35 cellular contexts compared by ENCODE assay signal in the genomic region with DNA sequence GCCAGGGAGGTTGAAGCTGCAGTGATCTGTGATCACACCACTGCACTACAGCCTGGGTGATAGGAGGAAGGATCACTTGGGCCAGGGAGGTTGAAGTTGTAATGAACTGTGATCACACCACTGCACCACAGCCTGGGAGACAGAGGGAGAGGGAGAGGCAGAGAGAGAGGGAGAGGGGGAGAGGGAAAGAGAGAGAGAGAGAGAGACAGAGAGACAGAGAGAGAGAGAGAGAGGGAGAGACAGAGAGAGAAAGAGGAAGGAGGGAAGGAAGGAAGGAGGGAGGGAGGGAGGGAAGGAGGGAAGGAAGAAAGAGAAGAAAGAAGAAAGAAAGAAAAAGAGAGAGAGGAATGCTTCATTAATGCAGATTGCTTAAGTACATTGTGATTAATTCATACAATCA.
"Had no signal": no experiment of that assay in that cellular context is flagged by ENCODE, and none has a peak within 500 bp of the region (broad histone marks: within the 10 kb centered on the region; RNA-seq: fewer than 3 reads in every experiment).

No MANE protein-coding gene starts in this region.

- H3K4me1 ChIP-seq: adrenal gland, ascending aorta, colonic mucosa, psoas muscle, sigmoid colon, suprapubic skin, upper lobe of right lung had no signal

- H3K36me3 ChIP-seq: adrenal gland, ascending aorta, cardiac muscle cell, colonic mucosa, sigmoid colon, suprapubic skin, tibial artery, upper lobe of right lung had no signal

- H3K27ac ChIP-seq: adrenal gland, ascending aorta, cardiac muscle cell, colonic mucosa, parathyroid adenoma, psoas muscle, sigmoid colon, suprapubic skin, tibial artery, upper lobe of right lung, VCaP had no signal

- H3K9me3 Mint-ChIP-seq: activated naive CD4-positive, alpha-beta T cell treated with anti-CD3 and anti-CD28 coated beads for 36 hours; activated T-cell treated with anti-CD3 and anti-CD28 coated beads, Interleukin-2, amount 50 U/mL, for 72 hours; memory B cell; naive thymus-derived CD8-positive, alpha-beta T cell; neural crest cell had no signal

- ATAC-seq: activated T-cell treated with anti-CD3 and anti-CD28 coated beads, Interleukin-2, amount 50 U/mL, for 72 hours; left colon; naive thymus-derived CD8-positive, alpha-beta T cell; psoas muscle; upper lobe of right lung had no signal

- H3K27ac Mint-ChIP-seq: activated naive CD4-positive, alpha-beta T cell treated with anti-CD3 and anti-CD28 coated beads for 36 hours; activated naive CD8-positive, alpha-beta T cell treated with anti-CD3 and anti-CD28 coated beads for 36 hours; activated T-cell treated with anti-CD3 and anti-CD28 coated beads, Interleukin-2, amount 50 U/mL, for 72 hours; brain; immature natural killer cell; memory B cell had no signal

- H3K4me3 Mint-ChIP-seq: activated naive CD4-positive, alpha-beta T cell treated with anti-CD3 and anti-CD28 coated beads for 36 hours; activated naive CD8-positive, alpha-beta T cell treated with anti-CD3 and anti-CD28 coated beads for 36 hours; activated T-cell treated with anti-CD3 and anti-CD28 coated beads, Interleukin-2, amount 50 U/mL, for 72 hours; brain; immature natural killer cell; memory B cell; naive thymus-derived CD8-positive, alpha-beta T cell; neural crest cell had no signal

- H3K9me3 ChIP-seq: adrenal gland, ascending aorta, colonic mucosa, psoas muscle, sigmoid colon, suprapubic skin, tibial artery, upper lobe of right lung had no signal

- DNase-seq: activated CD4-positive, alpha-beta T cell treated with anti-CD3 and anti-CD28 coated beads for 4 hours; activated CD4-positive, alpha-beta T cell treated with anti-CD3 and anti-CD28 coated beads, Interleukin-2, amount 50 U/mL, for 4 hours; activated effector memory CD4-positive, alpha-beta T cell treated with anti-CD3 and anti-CD28 coated beads, Interleukin-2, amount 50 U/mL, for 16 hours; activated naive CD4-positive, alpha-beta T cell treated with anti-CD3 and anti-CD28 coated beads for 36 hours; activated naive CD8-positive, alpha-beta T cell treated with anti-CD3 and anti-CD28 coated beads for 36 hours; activated T-cell treated with anti-CD3 and anti-CD28 coated beads for 4 hours; activated T-cell treated with anti-CD3 and anti-CD28 coated beads, Interleukin-2, amount 50 U/mL, for 72 hours; adrenal gland; cerebellar nuclear complex; colonic mucosa; effector CD8-positive, alpha-beta T cell; head of caudate nucleus; hypothalamus; immature natural killer cell; kidney; left colon; naive thymus-derived CD8-positive, alpha-beta T cell; nucleus accumbens; psoas muscle; sigmoid colon; small intestine; stimulated activated CD4-positive, alpha-beta T cell treated with anti-CD3 and anti-CD28 coated beads, Interleukin-1b, Interleukin-23, amount 100 ng/mL, for 48 hours; stimulated activated CD4-positive, alpha-beta T cell treated with anti-CD3 and anti-CD28 coated beads, Interleukin-4, amount 100 ng/mL, for 4 hours; stimulated activated CD8-positive, alpha-beta memory T cell treated with anti-CD3 and anti-CD28 coated beads, Interleukin-4, amount 100 ng/mL, for 48 hours; stimulated activated naive CD4-positive, alpha-beta T cell; tibial artery; upper lobe of right lung had no signal

- H3K4me3 ChIP-seq: adrenal gland, ascending aorta, cardiac muscle cell, colonic mucosa, psoas muscle, sigmoid colon, suprapubic skin, tibial artery, upper lobe of right lung had no signal

- H3K36me3 Mint-ChIP-seq: activated naive CD8-positive, alpha-beta T cell treated with anti-CD3 and anti-CD28 coated beads for 36 hours; brain; immature natural killer cell; memory B cell; naive thymus-derived CD8-positive, alpha-beta T cell had no signal

- H3K27me3 ChIP-seq: adrenal gland, ascending aorta, cardiac muscle cell, colonic mucosa, sigmoid colon, tibial artery, upper lobe of right lung had no signal

- H2AFZ ChIP-seq: parathyroid adenoma had no signal

- H3K9ac ChIP-seq: parathyroid adenoma had no signal

- H3K4me1 Mint-ChIP-seq: activated naive CD8-positive, alpha-beta T cell treated with anti-CD3 and anti-CD28 coated beads for 36 hours; brain; immature natural killer cell; memory B cell; neural crest cell had no signal
